1 cellular context compared by ENCODE assay signal in the genomic region with DNA sequence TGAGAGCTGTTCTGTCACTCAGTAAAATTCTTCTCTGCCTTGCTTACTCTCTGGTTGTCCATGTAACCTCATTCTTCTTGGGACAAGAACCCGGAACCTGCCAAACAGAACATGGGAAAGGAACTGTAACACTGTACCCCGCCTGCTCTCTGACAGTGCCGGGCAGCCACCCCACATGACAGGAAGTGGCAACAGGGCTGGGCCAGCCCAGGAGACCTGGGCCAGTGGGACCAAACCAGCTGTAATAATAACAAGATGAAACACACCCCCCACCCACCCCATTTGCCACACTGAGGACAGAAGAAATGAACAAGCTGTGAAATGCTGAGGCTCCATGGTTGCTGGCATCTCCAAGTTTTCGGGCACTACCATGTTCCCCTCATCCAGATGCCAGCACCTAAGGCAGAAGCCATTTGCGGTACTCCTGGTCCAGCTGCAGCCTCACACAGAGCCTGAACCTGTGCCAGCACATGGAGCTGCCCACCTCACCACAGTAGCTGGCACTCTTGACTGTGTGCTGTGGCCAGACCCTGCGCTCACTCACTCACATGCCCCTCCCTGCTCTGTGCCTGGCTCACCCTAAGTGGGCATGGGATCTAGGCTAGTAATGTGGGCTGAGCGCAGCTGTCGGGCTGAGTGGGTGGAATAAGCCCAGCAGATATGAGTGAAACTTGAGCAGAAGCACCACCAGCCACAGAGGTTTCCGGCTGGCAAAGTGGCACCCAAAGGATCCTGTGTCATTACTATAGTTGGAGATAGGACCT.
TF ChIP-seq lines count a peak whose summit lies in the region.

No MANE protein-coding gene starts in this region.

TF ChIP-seq in H1, 55 proteins besides CTCF, POLR2A, EP300 and RAD21 (continued from another document):
- TF ChIP-seq BRCA1 (IDR thresholded peaks at IDR 0.05; ENCODE audit: low read depth, low read length) = no peak
